Comparison of ENCODE assay signal across 15 cellular contexts in the genomic region with DNA sequence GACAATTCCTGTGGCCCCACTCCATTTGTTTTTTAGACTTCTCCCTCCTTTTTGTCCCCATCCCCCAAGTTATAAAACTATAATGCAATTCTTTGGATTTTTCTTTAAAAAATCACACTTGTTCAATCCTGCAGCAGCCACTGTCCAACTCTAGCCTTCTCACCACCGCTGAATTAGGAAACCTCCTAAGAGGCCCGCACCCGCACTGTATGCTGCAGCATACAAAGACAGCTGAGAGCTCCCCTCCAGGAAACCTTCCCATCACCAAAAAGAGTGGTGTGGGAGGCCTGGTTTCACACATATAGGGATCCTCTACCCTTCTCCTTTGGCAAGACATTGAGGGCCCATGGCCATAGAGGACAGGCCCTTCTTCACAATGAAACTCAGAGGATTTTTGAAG. TPM values are rescaled to one million over a fixed set of nuclear protein-coding genes. Genes with fewer than 3 reads are reported as not detected.
DNase-seq lines count a peak whose midpoint lies in the region; ATAC-seq and TF ChIP-seq lines count a peak whose summit lies in the region.
"Had no signal": no experiment of that assay in that cellular context is flagged by ENCODE, and none has a peak within 500 bp of the region (broad histone marks: within the 10 kb centered on the region; RNA-seq: fewer than 3 reads in every experiment).

No MANE protein-coding gene starts in this region.

- H3K9ac ChIP-seq in iPS-15b (ENCODE audit: low read depth, low read length) (no peak overlapping the region), smooth muscle cell (ENCODE audit: low read depth) (no peak overlapping the region)

- H3F3A ChIP-seq in smooth muscle cell (ENCODE audit: low read depth), result peaks cover 10% of the 10 kb centered on the region

- H3K36me3 Mint-ChIP-seq in activated T-cell treated with anti-CD3 and anti-CD28 coated beads, Interleukin-2, amount 50 U/mL, for 4 hours (ENCODE audit: insufficient read depth), result peaks cover 18% of the 10 kb centered on the region
- H3K36me3 Mint-ChIP-seq in activated T-helper 2 cell treated with anti-CD3 and anti-CD28 coated beads, Interferon-gamma antibody, Interleukin-2, Interleukin-4, amounts not matched to agents 10 μg/mL and 5 μg/mL and 100 μg/mL, durations not matched to agents 14 hours and 24 hours and 36 hours (ENCODE audit: low read depth), result peaks cover 65% of the 10 kb centered on the region

- no peak overlapping the region for H2AFZ ChIP-seq in smooth muscle cell (ENCODE audit: low read depth)

- peak overlapping the region; percentile 18 for H3K27ac Mint-ChIP-seq in activated T-helper 2 cell treated with anti-CD3 and anti-CD28 coated beads, Interferon-gamma antibody, Interleukin-2, Interleukin-4, amounts not matched to agents 10 μg/mL and 5 μg/mL and 100 μg/mL, durations not matched to agents 14 hours and 24 hours and 36 hours
- H3K27ac Mint-ChIP-seq: activated T-cell treated with anti-CD3 and anti-CD28 coated beads, Interleukin-2, amount 50 U/mL, for 24 hours had no signal

- ATAC-seq in activated T-cell treated with anti-CD3 and anti-CD28 coated beads, Interleukin-2, amount 50 U/mL, for 4 hours, result no peak
- ATAC-seq in GM21576 (IDR thresholded peaks at IDR 0.05; ENCODE audit: unreplicated experiment) (no peak), GM18873 (IDR thresholded peaks at IDR 0.05; ENCODE audit: low FRiP score, unreplicated experiment) (no peak)

- H3K27ac ChIP-seq in smooth muscle cell (ENCODE audit: low read depth), result peak overlapping the region; percentile 47

- no peak for DNase-seq in activated T-cell treated with anti-CD3 and anti-CD28 coated beads, Interleukin-2, amount 50 U/mL, for 4 hours
- no peak for DNase-seq in activated T-cell treated with anti-CD3 and anti-CD28 coated beads, Interleukin-2, amount 50 U/mL, for 48 hours
- no peak for DNase-seq in activated T-helper 2 cell treated with anti-CD3 and anti-CD28 coated beads, Interferon-gamma antibody, Interleukin-2, Interleukin-4, amounts not matched to agents 10 μg/mL and 5 μg/mL and 100 μg/mL, durations not matched to agents 14 hours and 24 hours and 36 hours (ENCODE audit: low spot score)
- no peak for DNase-seq in smooth muscle cell (lab: John Stamatoyannopoulos, UW; ENCODE audit: unreplicated experiment)
- no peak for DNase-seq in GM13976 (ENCODE audit: low spot score)
- DNase-seq: activated T-cell treated with anti-CD3 and anti-CD28 coated beads, Interleukin-2, amount 50 U/mL, for 24 hours; EL; KG1; NCI-H1694 treated with DMSO at 0.1 percent for 48 hours; NCI-H526; RPMI8226 had no signal

- TF ChIP-seq CTCF in smooth muscle cell (IDR thresholded peaks at IDR 0.05; ENCODE audit: borderline replicate concordance, insufficient read depth, poor library complexity, severe bottlenecking), result no peak
- TF ChIP-seq CTCF in GM13976 (IDR thresholded peaks at IDR 0.05; ENCODE audit: borderline replicate concordance, control extremely low read depth, extremely low read depth, insufficient read depth, missing control alignments), result no peak

- peak overlapping the region; percentile 94 for H3K4me2 ChIP-seq in smooth muscle cell

- H3K27me3 ChIP-seq in iPS-15b (ENCODE audit: control insufficient read depth, insufficient read depth, low read length) (peaks cover 83% of the 10 kb centered on the region), smooth muscle cell (ENCODE audit: low read depth) (peaks cover 21% of the 10 kb centered on the region)

- H3K4me1 ChIP-seq in iPS-15b (ENCODE audit: control insufficient read depth, insufficient read depth, low read length) (peaks cover 3% of the 10 kb centered on the region), smooth muscle cell (ENCODE audit: low read depth) (peaks cover 21% of the 10 kb centered on the region)

- H4K20me1 ChIP-seq in smooth muscle cell (ENCODE audit: low read depth), result peaks cover 4% of the 10 kb centered on the region

- in situ Hi-C loops in GM13976 (cut with MboI; ENCODE audit: low sequenced_read_pairs, unreplicated experiment), result no loop called here

- H3K36me3 ChIP-seq in iPS-15b (ENCODE audit: control insufficient read depth, insufficient read depth, low read length) (peaks cover 4% of the 10 kb centered on the region), smooth muscle cell (ENCODE audit: low read depth) (no peaks in the 10 kb centered on the region)

- peak overlapping the region; percentile 44 for H3K4me3 Mint-ChIP-seq in activated T-cell treated with anti-CD3 and anti-CD28 coated beads, Interleukin-2, amount 50 U/mL, for 4 hours
- peak overlapping the region; percentile 58 for H3K4me3 Mint-ChIP-seq in activated T-helper 2 cell treated with anti-CD3 and anti-CD28 coated beads, Interferon-gamma antibody, Interleukin-2, Interleukin-4, amounts not matched to agents 10 μg/mL and 5 μg/mL and 100 μg/mL, durations not matched to agents 14 hours and 24 hours and 36 hours (ENCODE audit: low read depth)
- H3K4me3 Mint-ChIP-seq: activated T-cell treated with anti-CD3 and anti-CD28 coated beads, Interleukin-2, amount 50 U/mL, for 24 hours had no signal

- H3K9me3 Mint-ChIP-seq in activated T-cell treated with anti-CD3 and anti-CD28 coated beads, Interleukin-2, amount 50 U/mL, for 4 hours, result no peaks in the 10 kb centered on the region
- H3K9me3 Mint-ChIP-seq in activated T-helper 2 cell treated with anti-CD3 and anti-CD28 coated beads, Interferon-gamma antibody, Interleukin-2, Interleukin-4, amounts not matched to agents 10 μg/mL and 5 μg/mL and 100 μg/mL, durations not matched to agents 14 hours and 24 hours and 36 hours, result no peaks in the 10 kb centered on the region
- H3K9me3 Mint-ChIP-seq: activated T-cell treated with anti-CD3 and anti-CD28 coated beads, Interleukin-2, amount 50 U/mL, for 24 hours had no signal

- no peaks in the 10 kb centered on the region for H3K9me3 ChIP-seq in iPS-15b (ENCODE audit: control insufficient read depth, insufficient read depth, low read length)
- H3K9me3 ChIP-seq in smooth muscle cell (replicated peaks; ENCODE audit: low read depth), result no peaks in the 10 kb centered on the region

- intact Hi-C loops in activated T-helper 2 cell treated with anti-CD3 and anti-CD28 coated beads, Interferon-gamma antibody, Interleukin-2, Interleukin-4, amounts not matched to agents 10 μg/mL and 5 μg/mL and 100 μg/mL, durations not matched to agents 14 hours and 24 hours and 36 hours (cut with micrococcal nuclease), result no loop called here

- peak overlapping the region; percentile 48 for H3K4me3 ChIP-seq in iPS-15b (ENCODE audit: low read depth, low read length)
- peak overlapping the region; percentile 61 for H3K4me3 ChIP-seq in smooth muscle cell

- H3K4me1 Mint-ChIP-seq in activated T-cell treated with anti-CD3 and anti-CD28 coated beads, Interleukin-2, amount 50 U/mL, for 4 hours (ENCODE audit: low read depth), result peaks cover 52% of the 10 kb centered on the region
- H3K4me1 Mint-ChIP-seq in activated T-helper 2 cell treated with anti-CD3 and anti-CD28 coated beads, Interferon-gamma antibody, Interleukin-2, Interleukin-4, amounts not matched to agents 10 μg/mL and 5 μg/mL and 100 μg/mL, durations not matched to agents 14 hours and 24 hours and 36 hours (ENCODE audit: low read depth), result peaks cover 49% of the 10 kb centered on the region

- WGBS in smooth muscle cell (ENCODE audit: low lambda C conversion rate), result 94% methylated on average over 3 of the region's 3 CpGs

- peaks cover 55% of the 10 kb centered on the region for H3K27me3 Mint-ChIP-seq in activated T-cell treated with anti-CD3 and anti-CD28 coated beads, Interleukin-2, amount 50 U/mL, for 4 hours (ENCODE audit: low read depth)
- peaks cover 22% of the 10 kb centered on the region for H3K27me3 Mint-ChIP-seq in activated T-helper 2 cell treated with anti-CD3 and anti-CD28 coated beads, Interferon-gamma antibody, Interleukin-2, Interleukin-4, amounts not matched to agents 10 μg/mL and 5 μg/mL and 100 μg/mL, durations not matched to agents 14 hours and 24 hours and 36 hours (ENCODE audit: low read depth)

- H3K79me2 ChIP-seq in smooth muscle cell (ENCODE audit: low read depth), result peaks cover 22% of the 10 kb centered on the region

RNA-seq across cellular contexts. Expression of a gene that starts 2.9 kb away (rescaled TPM):
- total RNA-seq in activated T-cell treated with anti-CD3 and anti-CD28 coated beads, Interleukin-2, amount 50 U/mL, for 4 hours, result 10 to 100 TPM; 21.7 to 32.4 (median 28.8) TPM
- 36.5 and 39.7 TPM in 2 replicates for total RNA-seq in activated T-helper 2 cell treated with anti-CD3 and anti-CD28 coated beads, Interferon-gamma antibody, Interleukin-2, Interleukin-4, amounts not matched to agents 10 μg/mL and 5 μg/mL and 100 μg/mL, durations not matched to agents 14 hours and 24 hours and 36 hours
- 19.1 and 23.7 TPM in 2 replicates for total RNA-seq in smooth muscle cell
- polyA plus RNA-seq in smooth muscle cell, result 29.3 and 34.3 TPM in 2 replicates

RNA-seq across cellular contexts. Expression of a gene that starts 5.2 kb away (rescaled TPM):
- total RNA-seq in activated T-cell treated with anti-CD3 and anti-CD28 coated beads, Interleukin-2, amount 50 U/mL, for 4 hours, result under 1 TPM in 2 of 3 donors, not detected in 1; 0.22 to 0.24 TPM
- 1.6 and 2.2 TPM in 2 replicates for total RNA-seq in activated T-helper 2 cell treated with anti-CD3 and anti-CD28 coated beads, Interferon-gamma antibody, Interleukin-2, Interleukin-4, amounts not matched to agents 10 μg/mL and 5 μg/mL and 100 μg/mL, durations not matched to agents 14 hours and 24 hours and 36 hours
- 1.7 and 2.4 TPM in 2 replicates for total RNA-seq in smooth muscle cell
- 1.5 and 1.6 TPM in 2 replicates for polyA plus RNA-seq in smooth muscle cell

RNA-seq across cellular contexts. Expression of a gene that starts 9.7 kb away (rescaled TPM):
- total RNA-seq in activated T-cell treated with anti-CD3 and anti-CD28 coated beads, Interleukin-2, amount 50 U/mL, for 4 hours, result not detected
- total RNA-seq in activated T-helper 2 cell treated with anti-CD3 and anti-CD28 coated beads, Interferon-gamma antibody, Interleukin-2, Interleukin-4, amounts not matched to agents 10 μg/mL and 5 μg/mL and 100 μg/mL, durations not matched to agents 14 hours and 24 hours and 36 hours, result 0.82 and 0.92 TPM in 2 replicates
- not detected in 2 replicates for total RNA-seq in smooth muscle cell
- polyA plus RNA-seq in smooth muscle cell, result 0.80 TPM in 1 of 2 replicates, not detected in the other
- polyA plus RNA-seq: keratinocyte had no signal

RNA-seq across cellular contexts. Expression of a gene that starts 21.4 kb away (rescaled TPM):
- total RNA-seq in activated T-cell treated with anti-CD3 and anti-CD28 coated beads, Interleukin-2, amount 50 U/mL, for 4 hours, result under 1 TPM; 0.28 to 0.34 (median 0.30) TPM
- total RNA-seq in activated T-helper 2 cell treated with anti-CD3 and anti-CD28 coated beads, Interferon-gamma antibody, Interleukin-2, Interleukin-4, amounts not matched to agents 10 μg/mL and 5 μg/mL and 100 μg/mL, durations not matched to agents 14 hours and 24 hours and 36 hours, result 0.39 and 0.94 TPM in 2 replicates
- total RNA-seq in smooth muscle cell, result 0.09 and 0.27 TPM in 2 replicates
- polyA plus RNA-seq in smooth muscle cell, result 0.57 TPM in 1 of 2 replicates, not detected in the other

RNA-seq across cellular contexts. Expression of a gene that starts 21.7 kb away (rescaled TPM):
- total RNA-seq in activated T-cell treated with anti-CD3 and anti-CD28 coated beads, Interleukin-2, amount 50 U/mL, for 4 hours, result 10 to 100 TPM; 22.4 to 23.8 (median 23.4) TPM
- 35.1 and 35.9 TPM in 2 replicates for total RNA-seq in activated T-helper 2 cell treated with anti-CD3 and anti-CD28 coated beads, Interferon-gamma antibody, Interleukin-2, Interleukin-4, amounts not matched to agents 10 μg/mL and 5 μg/mL and 100 μg/mL, durations not matched to agents 14 hours and 24 hours and 36 hours
- total RNA-seq in smooth muscle cell, result 18.7 and 23.3 TPM in 2 replicates
- polyA plus RNA-seq in smooth muscle cell, result 17.3 and 19.9 TPM in 2 replicates
